26 cellular contexts compared by ENCODE assay signal in the genomic region with DNA sequence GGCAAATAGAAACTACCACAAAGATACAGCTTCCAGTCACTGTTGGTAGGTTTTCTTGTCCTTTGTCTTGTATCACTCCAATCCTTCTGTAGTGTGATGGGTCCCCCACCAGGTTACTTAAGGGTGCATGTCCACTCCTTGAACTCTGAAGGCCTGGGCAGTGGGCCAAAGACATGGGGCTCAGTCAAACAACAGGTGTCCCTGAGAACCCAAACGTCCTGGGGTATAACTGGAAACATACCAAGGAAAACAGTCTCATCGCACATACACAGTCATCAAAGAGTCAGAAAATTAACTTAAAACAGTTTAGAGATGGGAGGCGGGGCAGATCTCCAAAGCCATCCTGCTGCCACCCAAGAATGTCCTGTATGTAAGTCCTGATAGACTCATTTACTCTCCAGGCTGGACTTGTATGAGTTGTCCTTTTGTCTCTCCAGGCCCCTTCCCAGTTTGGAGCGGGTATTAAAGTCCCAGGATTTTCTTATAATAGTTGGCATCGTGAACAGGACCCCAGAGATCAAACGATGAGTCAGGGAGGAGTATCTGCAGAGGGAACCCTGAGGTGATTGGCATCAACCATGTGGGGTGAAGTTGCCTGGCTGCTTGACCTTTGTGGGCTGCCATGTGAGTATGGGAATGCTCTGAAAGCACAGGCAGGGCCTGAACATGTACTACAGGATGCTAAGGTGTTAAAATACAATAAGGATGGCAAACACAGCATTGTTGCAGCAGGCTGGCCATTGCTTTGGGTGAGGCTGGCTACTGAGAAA.
"Had no signal": no experiment of that assay in that cellular context is flagged by ENCODE, and none has a peak within 500 bp of the region (broad histone marks: within the 10 kb centered on the region; RNA-seq: fewer than 3 reads in every experiment).

No MANE protein-coding gene starts in this region.

- H3K27ac ChIP-seq: brain microvascular endothelial cell, cardiac muscle cell, KMS-11, SJSA1 had no signal

- H3K9me3 ChIP-seq: MG63, SJSA1, SK-N-SH had no signal

- H3K36me3 ChIP-seq: brain microvascular endothelial cell, cardiac muscle cell, MG63, SJSA1 had no signal

- DNase-seq: activated CD4-positive, alpha-beta memory T cell treated with anti-CD3 and anti-CD28 coated beads for 36 hours; activated CD4-positive, alpha-beta T cell treated with anti-CD3 and anti-CD28 coated beads, Interleukin-2, amount 10 ng/mL, durations not matched to agents 24 days and 14 days; activated CD8-positive, alpha-beta memory T cell treated with anti-CD3 and anti-CD28 coated beads, Interleukin-2, amount 50 U/mL, for 4 hours; activated effector memory CD4-positive, alpha-beta T cell treated with Interleukin-2 at 50 U/mL for 16 hours; activated naive CD4-positive, alpha-beta T cell treated with anti-CD3 and anti-CD28 coated beads, Interleukin-2, amount 10 ng/mL, durations not matched to agents 7 days and 5 days; activated naive CD8-positive, alpha-beta T cell treated with anti-CD3 and anti-CD28 coated beads, Interleukin-2, amount 50 U/mL, for 24 hours; activated T-cell treated with anti-CD3 and anti-CD28 coated beads for 4 hours; activated T-cell treated with anti-CD3 and anti-CD28 coated beads, Interleukin-2, amount 50 U/mL, for 48 hours; anterior cingulate cortex; brain microvascular endothelial cell; MG63; NCI-H1048; NCI-H1105 treated with DMSO at 0.1 percent for 48 hours; NCI-H1436; NCI-H1694; NCI-H1930; NCI-H2081 treated with DMSO at 0.1 percent for 48 hours; NCI-H226; NCI-H446 treated with DMSO at 0.1 percent for 48 hours; NCI-H524 treated with DMSO at 0.1 percent for 48 hours; SHP77; SK-N-SH had no signal

- H3K4me1 ChIP-seq: SJSA1 had no signal

- ATAC-seq: activated naive CD8-positive, alpha-beta T cell treated with anti-CD3 and anti-CD28 coated beads, Interleukin-2, amount 50 U/mL, for 24 hours; Panc1 had no signal

- H3K9ac ChIP-seq: KMS-11, SK-N-SH had no signal

- H3K4me3 ChIP-seq: cardiac muscle cell, MG63, SJSA1 had no signal

- H3K27me3 ChIP-seq: brain microvascular endothelial cell, cardiac muscle cell, MG63, SJSA1 had no signal

- H3K4me2 ChIP-seq: KMS-11, SK-N-SH had no signal
